8 cellular contexts compared by ENCODE assay signal in the genomic region with DNA sequence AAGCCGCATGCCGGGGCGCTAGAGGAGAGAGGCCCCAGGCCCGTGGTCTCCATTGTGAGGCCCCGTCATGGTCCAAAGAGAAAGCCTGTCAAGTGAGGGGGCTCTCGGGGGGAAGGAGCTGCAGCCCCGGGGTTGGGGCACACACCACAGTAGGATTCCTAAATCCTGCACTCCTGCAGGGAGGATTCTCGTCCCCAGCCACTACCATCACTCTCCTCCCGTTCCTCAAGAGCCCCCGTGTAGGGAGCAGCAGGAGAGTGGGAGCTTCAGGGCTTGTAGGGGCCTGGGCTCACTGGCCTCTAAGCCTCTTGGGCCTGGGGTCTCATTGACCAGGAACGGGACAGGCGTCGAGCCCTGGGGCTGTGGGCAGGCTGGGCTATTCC. TPM values are rescaled to one million over a fixed set of nuclear protein-coding genes. Genes with fewer than 3 reads are reported as not detected.
DNase-seq lines count a peak whose midpoint lies in the region; ATAC-seq and TF ChIP-seq lines count a peak whose summit lies in the region.

No MANE protein-coding gene starts in this region.

- H3K9me3 ChIP-seq in hepatocyte (ENCODE audit: low read depth) (no peaks in the 10 kb centered on the region), spleen (no peaks in the 10 kb centered on the region)

- 66% methylated on average over 11 of the region's 13 CpGs for WGBS in hepatocyte (ENCODE audit: low lambda C conversion rate, missing lambda C conversion rate)
- WGBS in spleen, 5 donors = 36 to 47% (median 41%) methylated on average over 8 to 13 of the region's 13 CpGs

- ATAC-seq in GM18502 (IDR thresholded peaks at IDR 0.05; ENCODE audit: poor library complexity, unreplicated experiment) (peak; percentile 2), activated B cell treated with CpG ODN at 0.5 μM for 24 hours (ENCODE audit: low read depth) (no peak), HG03378 (IDR thresholded peaks at IDR 0.05; ENCODE audit: unreplicated experiment) (no peak)

- no peaks in the 10 kb centered on the region for H3K36me3 ChIP-seq in hepatocyte (replicated peaks; ENCODE audit: insufficient read depth, low read depth)
- peaks cover 0 to 24% (median 0%) of the 10 kb centered on the region in 6 donors for H3K36me3 ChIP-seq in spleen

- H3K4me1 ChIP-seq in hepatocyte (ENCODE audit: insufficient read depth) = peaks cover 14% of the 10 kb centered on the region
- H3K4me1 ChIP-seq in spleen = peaks cover 24 to 84% (median 54%) of the 10 kb centered on the region in 6 donors

- no peaks in the 10 kb centered on the region for H3K36me3 Mint-ChIP-seq in activated B cell treated with CpG ODN at 0.5 μM for 24 hours (ENCODE audit: low read depth)

- no peak overlapping the region for H2AFZ ChIP-seq in hepatocyte

- peaks cover 43% of the 10 kb centered on the region for H3K4me1 Mint-ChIP-seq in activated B cell treated with CpG ODN at 0.5 μM for 24 hours

- H3K4me2 ChIP-seq in hepatocyte = peak overlapping the region; percentile 94

- no peaks in the 10 kb centered on the region for H3K79me2 ChIP-seq in hepatocyte

- no peaks in the 10 kb centered on the region for H3K9me2 ChIP-seq in hepatocyte (replicated peaks; ENCODE audit: insufficient read depth)

- no peaks in the 10 kb centered on the region for H3K9me3 Mint-ChIP-seq in activated B cell treated with CpG ODN at 0.5 μM for 24 hours

- intact Hi-C loops in activated B cell treated with CpG ODN at 0.5 μM for 24 hours (cut with micrococcal nuclease) = loop anchor here (5.0 to 10.0 kb wide), 5 partner anchors 240 to 567 kb away; a partner anchor contains a TSS
- intact Hi-C loops in spleen (cut with DNase I; ENCODE audit: low total_unique reads) = no loop called here

- TF ChIP-seq POLR2A in spleen (IDR thresholded peaks at IDR 0.05) = no peak

- H3K27me3 ChIP-seq in hepatocyte (no peaks in the 10 kb centered on the region), spleen (replicated peaks in 1 of 7) (no peaks in the 10 kb centered on the region)

- H3K4me3 ChIP-seq in hepatocyte (no peak overlapping the region), spleen (peak overlapping the region; percentile 65 to 84 (median 80))

- H3K27ac ChIP-seq in hepatocyte = peak overlapping the region; percentile 64
- peak overlapping the region; percentile 74 to 95 (median 90) for H3K27ac ChIP-seq in spleen

- H3K4me3 Mint-ChIP-seq in activated B cell treated with CpG ODN at 0.5 μM for 24 hours = peak overlapping the region; percentile 87

- no peaks in the 10 kb centered on the region for H3K27me3 Mint-ChIP-seq in activated B cell treated with CpG ODN at 0.5 μM for 24 hours

- DNase-seq in activated B cell treated with CpG ODN at 0.5 μM for 24 hours = no peak
- DNase-seq in hepatocyte (ENCODE audit: low spot score) = no peak
- no peak for DNase-seq in spleen
- no peak for DNase-seq in hepatic stellate cell (ENCODE audit: low spot score)
- no peak for DNase-seq in middle frontal gyrus (ENCODE audit: extremely low spot score, low spot score)
- DNase-seq in NCI-H226 = no peak

- CTCF ChIA-PET in activated B cell treated with CpG ODN at 0.5 μM for 24 hours (lab: Charles Lee) = interaction anchor here (0.6 to 6.6 kb wide), 15 partner anchors 23 to 186 kb away, joined by 3 to 61 read pairs (median 5); a partner anchor contains a TSS

- TF ChIP-seq CTCF in activated B cell treated with CpG ODN at 0.5 μM for 24 hours (IDR thresholded peaks at IDR 0.05) (no peak), hepatocyte (IDR thresholded peaks at IDR 0.05; ENCODE audit: poor library complexity) (no peak), spleen (IDR thresholded peaks at IDR 0.05 in 8 of 11, conservative IDR thresholded peaks at IDR 0.05 in 3 of 11) (no peak)

- POLR2A ChIA-PET in activated B cell treated with CpG ODN at 0.5 μM for 24 hours (lab: Charles Lee) = interaction anchor here (0.7 to 2.5 kb wide), 7 partner anchors 51 to 418 kb away, joined by 3 to 9 read pairs (median 5); a partner anchor contains a TSS

- peak overlapping the region; percentile 85 for H3K27ac Mint-ChIP-seq in activated B cell treated with CpG ODN at 0.5 μM for 24 hours

- no peaks in the 10 kb centered on the region for H4K20me1 ChIP-seq in hepatocyte (ENCODE audit: insufficient read depth, poor library complexity, severe bottlenecking)

RNA-seq across cellular contexts. Expression of a gene that starts 0.8 kb away (rescaled TPM):
- total RNA-seq in activated B cell treated with CpG ODN at 0.5 μM for 24 hours = 2.4 and 4.6 TPM in 2 replicates
- total RNA-seq in hepatocyte = 1.7 and 2.3 TPM in 2 replicates
- 3.4 and 4.1 TPM in 2 replicates for polyA plus RNA-seq in hepatocyte
- total RNA-seq in spleen = 10 to 100 TPM in 2 of 7 donors, 1 to 10 TPM in 5; 5.2 to 17.3 (median 7.9) TPM
- polyA plus RNA-seq in spleen = 10 to 100 TPM in 2 of 3 donors, 1 to 10 TPM in 1; 8.9 to 11.1 (median 11.0) TPM

RNA-seq across cellular contexts. Expression of a gene that starts 0.9 kb away (rescaled TPM):
- total RNA-seq in activated B cell treated with CpG ODN at 0.5 μM for 24 hours (8.9 and 9.5 TPM in 2 replicates), hepatocyte (8.3 and 10.2 TPM in 2 replicates), spleen (10 to 100 TPM in 5 of 7 donors, 1 to 10 TPM in 2; 9.2 to 18.4 (median 11.4) TPM)
- polyA plus RNA-seq in hepatocyte (13.1 and 16.0 TPM in 2 replicates), spleen (10 to 100 TPM; 13.0 to 21.6 (median 18.7) TPM)

RNA-seq across cellular contexts. Expression of a gene that starts 6.7 kb away (rescaled TPM):
- total RNA-seq in activated B cell treated with CpG ODN at 0.5 μM for 24 hours (5.9 and 6.0 TPM in 2 replicates), hepatocyte (1.1 and 1.4 TPM in 2 replicates), spleen (10 to 100 TPM in 1 of 7 donors, 1 to 10 TPM in 6; 3.3 to 13.8 (median 5.5) TPM)
- polyA plus RNA-seq in hepatocyte (1.8 and 3.0 TPM in 2 replicates), spleen (10 to 100 TPM in 1 of 3 donors, 1 to 10 TPM in 2; 5.4 to 10.2 (median 8.2) TPM)

RNA-seq across cellular contexts. Expression of a gene that starts 7.4 kb away (rescaled TPM):
- total RNA-seq in activated B cell treated with CpG ODN at 0.5 μM for 24 hours = 38.2 and 41.4 TPM in 2 replicates
- 17.1 and 18.5 TPM in 2 replicates for total RNA-seq in hepatocyte
- 26.3 and 28.5 TPM in 2 replicates for polyA plus RNA-seq in hepatocyte
- total RNA-seq in spleen = 10 to 100 TPM; 18.1 to 31.7 (median 24.4) TPM
- polyA plus RNA-seq in spleen = 10 to 100 TPM; 16.9 to 25.2 (median 18.1) TPM

RNA-seq across cellular contexts. Expression of a gene that starts 22.5 kb away (rescaled TPM):
- total RNA-seq in activated B cell treated with CpG ODN at 0.5 μM for 24 hours = 138 and 151 TPM in 2 replicates
- total RNA-seq in hepatocyte = 0.52 and 1.7 TPM in 2 replicates
- 2.6 and 2.9 TPM in 2 replicates for polyA plus RNA-seq in hepatocyte
- 10 to 100 TPM; 30.0 to 66.7 (median 50.6) TPM for total RNA-seq in spleen
- 10 to 100 TPM; 48.1 to 92.3 (median 80.1) TPM for polyA plus RNA-seq in spleen
